In genomic region chr13:113766035-113766800, GRCh38 we compare ENCODE assay signal across 16 cellular contexts. TPM values are rescaled to one million over a fixed set of nuclear protein-coding genes. Genes with fewer than 3 reads are reported as not detected.
DNase-seq lines count a peak whose midpoint lies in the region; ATAC-seq and TF ChIP-seq lines count a peak whose summit lies in the region.
"Had no signal": no experiment of that assay in that cellular context is flagged by ENCODE, and none has a peak within 500 bp of the region (broad histone marks: within the 10 kb centered on the region; RNA-seq: fewer than 3 reads in every experiment).

No MANE protein-coding gene starts in this region.

- no peak overlapping the region for H3K27ac ChIP-seq in coronary artery

- H3K27ac Mint-ChIP-seq in central memory CD8-positive, alpha-beta T cell (ENCODE audit: low read depth), result peak overlapping the region; percentile 64
- H3K27ac Mint-ChIP-seq: CD4-positive, alpha-beta memory T cell had no signal

- no peaks in the 10 kb centered on the region for H3K9me3 Mint-ChIP-seq in central memory CD8-positive, alpha-beta T cell
- H3K9me3 Mint-ChIP-seq: CD4-positive, alpha-beta memory T cell had no signal

- TF ChIP-seq CTCF in coronary artery (IDR thresholded peaks at IDR 0.05), result no peak

- peak; percentile 9 for DNase-seq in Right ventricle myocardium inferior (ENCODE audit: missing footprints)
- no peak for DNase-seq in left cardiac atrium
- no peak for DNase-seq in central memory CD8-positive, alpha-beta T cell (ENCODE audit: low spot score in 2 of 2)
- DNase-seq in posterior vena cava (ENCODE audit: low spot score), result peak; percentile 69
- DNase-seq in NOMO-1 treated with DMSO at 0.1 percent for 48 hours (lab: John Stamatoyannopoulos, UW; ENCODE audit: unreplicated experiment), result no peak
- no peak for DNase-seq in coronary artery (ENCODE audit: low spot score)
- DNase-seq: BE2C; CD4-positive, alpha-beta memory T cell; NCI-H1417 treated with DMSO at 0.1 percent for 48 hours; NCI-H187 treated with DMSO at 0.1 percent for 48 hours; NCI-H2227 treated with DMSO at 0.1 percent for 48 hours; NCI-H510A treated with DMSO at 0.1 percent for 48 hours; NCI-H774; OCI-M1; SHP77 treated with DMSO at 0.1 percent for 48 hours had no signal

- no peaks in the 10 kb centered on the region for H3K4me1 Mint-ChIP-seq in central memory CD8-positive, alpha-beta T cell

- H3K4me3 Mint-ChIP-seq in central memory CD8-positive, alpha-beta T cell, result no peak overlapping the region
- H3K4me3 Mint-ChIP-seq: CD4-positive, alpha-beta memory T cell had no signal

- peaks cover 60% of the 10 kb centered on the region for H3K27me3 Mint-ChIP-seq in central memory CD8-positive, alpha-beta T cell

- peaks cover 2% of the 10 kb centered on the region for H3K36me3 Mint-ChIP-seq in central memory CD8-positive, alpha-beta T cell (ENCODE audit: insufficient read depth)
- H3K36me3 Mint-ChIP-seq: CD4-positive, alpha-beta memory T cell had no signal

- intact Hi-C loops in Right ventricle myocardium inferior (cut with DNase I) (no loop called here), left cardiac atrium (cut with DNase I) (no loop called here), posterior vena cava (cut with DNase I) (no loop called here)

- no peak overlapping the region for H3K4me3 ChIP-seq in coronary artery

- ATAC-seq in Right ventricle myocardium inferior (no peak), left cardiac atrium (no peak), GM21515 (IDR thresholded peaks at IDR 0.05; ENCODE audit: unreplicated experiment) (no peak)
- no peak for ATAC-seq in central memory CD8-positive, alpha-beta T cell (replicated peaks; ENCODE audit: extremely low read depth, poor library complexity, severe bottlenecking)

RNA-seq across cellular contexts. Expression of gene TMEM255B, which starts 7.2 kb away (rescaled TPM):
- total RNA-seq in Right ventricle myocardium inferior (9.8 TPM), left cardiac atrium (10 to 100 TPM; 10.5 to 14.1 TPM), posterior vena cava (10 to 100 TPM; 20.2 to 22.9 TPM)

Comparison
In these comparisons a context has a peak if more than half of its experiments do, and no peak if none do; other contexts are left out.
1. DNase-seq: peak in Right ventricle myocardium inferior (single experiment) and posterior vena cava (single experiment); none in left cardiac atrium (single experiment), central memory CD8-positive, alpha-beta T cell (0 of 2), NOMO-1 treated with DMSO at 0.1 percent for 48 hours (single experiment) and coronary artery (single experiment).